In genomic region chr5:173499471-173500212, GRCh38 we compare ENCODE assay signal across 1 cellular context.
TF ChIP-seq lines count a peak whose summit lies in the region.

No MANE protein-coding gene starts in this region.

TF ChIP-seq in HepG2, 621 proteins besides CTCF, POLR2A, EP300 and RAD21 (continued from another document and continues in another):
- TF ChIP-seq SNAPC4 (CRISPR knock-in tag; IDR thresholded peaks at IDR 0.05): no peak
- TF ChIP-seq ASH2L (IDR thresholded peaks at IDR 0.05; ENCODE audit: insufficient read length, low read depth, low read length): peak; percentile 60
- peak; percentile 31; the same call in 1 of the 2 replicates for TF ChIP-seq NCOR1 (IDR thresholded peaks at IDR 0.05; ENCODE audit: borderline replicate concordance, low read length)
- TF ChIP-seq HDAC1 (CRISPR knock-in tag; IDR thresholded peaks at IDR 0.05): 0 out of 2 replicates have a peak, but pooled peaks have one; percentile 20
- TF ChIP-seq WIZ (CRISPR knock-in tag; IDR thresholded peaks at IDR 0.05): peak; percentile 72; the same call in 1 of the 2 replicates
- TF ChIP-seq CC2D1A (CRISPR knock-in tag; IDR thresholded peaks at IDR 0.05): no peak
- no peak for TF ChIP-seq SMAD3 (CRISPR knock-in tag; IDR thresholded peaks at IDR 0.05)
- no peak for TF ChIP-seq KLF11 (CRISPR knock-in tag; IDR thresholded peaks at IDR 0.05)
- TF ChIP-seq ZSCAN12 (CRISPR knock-in tag; IDR thresholded peaks at IDR 0.05): no peak
- no peak for TF ChIP-seq KDM5B (CRISPR knock-in tag; IDR thresholded peaks at IDR 0.05; ENCODE audit: borderline replicate concordance)
- TF ChIP-seq ZFP62 (CRISPR knock-in tag; IDR thresholded peaks at IDR 0.05): no peak
- TF ChIP-seq BCLAF1 (IDR thresholded peaks at IDR 0.05): no peak
- TF ChIP-seq FOXP4 (CRISPR knock-in tag; IDR thresholded peaks at IDR 0.05): peak; percentile 14; the same call in 1 of the 2 replicates
- no peak for TF ChIP-seq ZNF501 (CRISPR knock-in tag; IDR thresholded peaks at IDR 0.05)
- 0 out of 2 replicates have a peak, but pooled peaks have one; percentile 21 for TF ChIP-seq ZBED4 (CRISPR knock-in tag; IDR thresholded peaks at IDR 0.05; ENCODE audit: borderline replicate concordance)
- no peak for TF ChIP-seq SIX1 (CRISPR knock-in tag; IDR thresholded peaks at IDR 0.05; ENCODE audit: borderline replicate concordance)
- TF ChIP-seq ZNF652 (CRISPR knock-in tag; IDR thresholded peaks at IDR 0.05; ENCODE audit: borderline replicate concordance, low read depth): no peak
- peak; percentile 91 for TF ChIP-seq TEAD3 (CRISPR knock-in tag; optimal IDR thresholded peaks at IDR 0.05; ENCODE audit: borderline replicate concordance)
- 0 out of 2 replicates have a peak, but pooled peaks have one; percentile 20 for TF ChIP-seq ZNF550 (CRISPR knock-in tag; IDR thresholded peaks at IDR 0.05; ENCODE audit: borderline replicate concordance)
- peak; percentile 51; the same call in 1 of the 2 replicates for TF ChIP-seq ZBTB7B (CRISPR knock-in tag; IDR thresholded peaks at IDR 0.05)
- TF ChIP-seq ZBTB37 (CRISPR knock-in tag; IDR thresholded peaks at IDR 0.05): peak; percentile 94; the same call in 1 of the 2 replicates
- no peak for TF ChIP-seq AKAP8 (CRISPR knock-in tag; IDR thresholded peaks at IDR 0.05)
- no peak for TF ChIP-seq ZNF7 (CRISPR knock-in tag; IDR thresholded peaks at IDR 0.05)
- no peak for TF ChIP-seq SOX6 (IDR thresholded peaks at IDR 0.05)
- peak; percentile 25; the same call in 1 of the 2 replicates for TF ChIP-seq SOX6 (CRISPR knock-in tag; IDR thresholded peaks at IDR 0.05)
- no peak; the same call in 1 of the 2 replicates for TF ChIP-seq HNF4G (IDR thresholded peaks at IDR 0.05; ENCODE audit: borderline replicate concordance, low read depth, low read length)
- TF ChIP-seq HNF4G (CRISPR knock-in tag; IDR thresholded peaks at IDR 0.05; ENCODE audit: borderline replicate concordance, low read depth): peak; percentile 40; the same call in 1 of the 2 replicates
- TF ChIP-seq ZNF709 (CRISPR knock-in tag; IDR thresholded peaks at IDR 0.05): no peak
- 0 out of 2 replicates have a peak, but pooled peaks have one; percentile 44 for TF ChIP-seq ZNF180 (CRISPR knock-in tag; IDR thresholded peaks at IDR 0.05; ENCODE audit: borderline replicate concordance, low read depth)
- TF ChIP-seq TAF1 (CRISPR knock-in tag; IDR thresholded peaks at IDR 0.05): 0 out of 2 replicates have a peak, but pooled peaks have one; percentile 18
- TF ChIP-seq SALL1 (CRISPR knock-in tag; IDR thresholded peaks at IDR 0.05): peak; percentile 41
- peak; percentile 34; the same call in 1 of the 2 replicates for TF ChIP-seq RXRB (CRISPR knock-in tag; IDR thresholded peaks at IDR 0.05; ENCODE audit: borderline replicate concordance)
- TF ChIP-seq CENPT (CRISPR knock-in tag; IDR thresholded peaks at IDR 0.05; ENCODE audit: low read depth): no peak
- no peak for TF ChIP-seq KLF15 (CRISPR knock-in tag; IDR thresholded peaks at IDR 0.05; ENCODE audit: borderline replicate concordance)
- peak; percentile 63; the same call in 1 of the 2 replicates for TF ChIP-seq ETV5 (CRISPR knock-in tag; IDR thresholded peaks at IDR 0.05; ENCODE audit: borderline replicate concordance)
- no peak; the same call in 1 of the 2 replicates for TF ChIP-seq ADNP (CRISPR knock-in tag; IDR thresholded peaks at IDR 0.05)
- no peak for TF ChIP-seq ZNF382 (CRISPR knock-in tag; IDR thresholded peaks at IDR 0.05; ENCODE audit: borderline replicate concordance)
- no peak for TF ChIP-seq LCORL (IDR thresholded peaks at IDR 0.05)
- peak; percentile 89 for TF ChIP-seq LCORL (CRISPR knock-in tag; IDR thresholded peaks at IDR 0.05)
- TF ChIP-seq ZNF589 (CRISPR knock-in tag; conservative IDR thresholded peaks at IDR 0.05): no peak
- peak; percentile 36; the same call in 1 of the 2 replicates for TF ChIP-seq CEBPG (CRISPR knock-in tag; IDR thresholded peaks at IDR 0.05)
- no peak for TF ChIP-seq SSRP1 (CRISPR knock-in tag; IDR thresholded peaks at IDR 0.05)
- 0 out of 2 replicates have a peak, but pooled peaks have one; percentile 25 for TF ChIP-seq NCOA1 (CRISPR knock-in tag; IDR thresholded peaks at IDR 0.05)
- no peak for TF ChIP-seq PBX2 (CRISPR knock-in tag; IDR thresholded peaks at IDR 0.05)
- no peak for TF ChIP-seq AGO1 (IDR thresholded peaks at IDR 0.05; ENCODE audit: low read depth, low read length, poor library complexity, severe bottlenecking)
- TF ChIP-seq ZNF674 (CRISPR knock-in tag; IDR thresholded peaks at IDR 0.05; ENCODE audit: low read depth): no peak
- TF ChIP-seq BRCA1 (CRISPR knock-in tag; IDR thresholded peaks at IDR 0.05): no peak
- peak; percentile 40; the same call in 1 of the 2 replicates for TF ChIP-seq ZFX (CRISPR knock-in tag; IDR thresholded peaks at IDR 0.05; ENCODE audit: low read depth)
- 0 out of 2 replicates have a peak, but pooled peaks have one; percentile 10 for TF ChIP-seq ZFY (CRISPR knock-in tag; IDR thresholded peaks at IDR 0.05)
- no peak for TF ChIP-seq MEIS2 (CRISPR knock-in tag; IDR thresholded peaks at IDR 0.05)
- TF ChIP-seq BCL6 (CRISPR knock-in tag; IDR thresholded peaks at IDR 0.05): no peak
- TF ChIP-seq GLI4 (CRISPR knock-in tag; IDR thresholded peaks at IDR 0.05; ENCODE audit: borderline replicate concordance): no peak
- TF ChIP-seq ZNF629 (CRISPR knock-in tag; conservative IDR thresholded peaks at IDR 0.05): 0 out of 2 replicates have a peak, but pooled peaks have one; percentile 10
- no peak for TF ChIP-seq ZNF530 (CRISPR knock-in tag; IDR thresholded peaks at IDR 0.05; ENCODE audit: low read depth)
- TF ChIP-seq HOXA5 (CRISPR knock-in tag; IDR thresholded peaks at IDR 0.05): peak; percentile 19; the same call in 1 of the 2 replicates
- peak; percentile 33; the same call in 1 of the 2 replicates for TF ChIP-seq ZMYM4 (CRISPR knock-in tag; IDR thresholded peaks at IDR 0.05)
- no peak for TF ChIP-seq SOX13 (IDR thresholded peaks at IDR 0.05)
- 0 out of 4 replicates have a peak, but pooled peaks of 1 of the 2 experiments have one; percentile 16 for TF ChIP-seq SOX13 (CRISPR knock-in tag; conservative IDR thresholded peaks at IDR 0.05 in 1 of 2, IDR thresholded peaks at IDR 0.05 in 1 of 2)
- TF ChIP-seq RARA (CRISPR knock-in tag; IDR thresholded peaks at IDR 0.05): peak; percentile 49
